Comparison of ENCODE assay signal across 16 cellular contexts in the genomic region with DNA sequence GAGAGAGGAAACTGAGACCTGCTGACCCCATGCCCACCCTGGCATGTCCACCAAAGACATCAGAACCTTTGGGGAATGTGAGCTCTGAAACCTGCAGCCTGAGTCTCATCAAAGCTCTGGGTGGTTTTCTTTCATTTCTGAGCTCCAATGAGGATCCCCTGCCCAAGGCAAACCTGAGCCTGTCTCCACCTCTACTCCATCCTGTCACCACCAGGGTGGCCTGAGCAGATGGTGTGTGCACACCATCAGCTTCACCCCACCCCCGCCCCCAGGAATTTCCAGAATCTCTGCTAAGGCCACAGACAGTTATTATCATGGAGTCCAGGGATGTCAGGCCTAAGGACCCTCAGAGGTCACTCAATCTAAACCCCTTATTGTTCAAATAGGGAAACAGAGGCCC. TPM values are rescaled to one million over a fixed set of nuclear protein-coding genes. Genes with fewer than 3 reads are reported as not detected.
A peak's percentile ranks its signal among the peaks of the same experiment; 100 is the strongest.
DNase-seq lines count a peak whose midpoint lies in the region; ATAC-seq and TF ChIP-seq lines count a peak whose summit lies in the region.
"Had no signal": no experiment of that assay in that cellular context is flagged by ENCODE, and none has a peak within 500 bp of the region (broad histone marks: within the 10 kb centered on the region; RNA-seq: fewer than 3 reads in every experiment).

No MANE protein-coding gene starts in this region.

- BruUV-seq in IMR-90 (replicated peaks; lab: Mats Ljungman, UMichigan): no TSS peak

- dilution Hi-C loops in IMR-90 (cut with HindIII; ENCODE audit: low sequenced_read_pairs, unreplicated experiment): no loop called here

- H3K9me1 ChIP-seq in IMR-90 (ENCODE audit: insufficient read depth, low read length): peaks cover 12% of the 10 kb centered on the region

- H3K18ac ChIP-seq in IMR-90 (ENCODE audit: low read depth, low read length): no peak overlapping the region

- H3K4me3 ChIP-seq in IMR-90 (ENCODE audit: insufficient read depth, low read depth, low read length): no peak overlapping the region
- peak overlapping the region; percentile 75 for H3K4me3 ChIP-seq in psoas muscle
- H3K4me3 ChIP-seq: tibial artery had no signal

- no peaks in the 10 kb centered on the region for H3K36me3 Mint-ChIP-seq in activated T-cell treated with anti-CD3 and anti-CD28 coated beads, Interleukin-2, amount 50 U/mL, for 4 hours (ENCODE audit: insufficient read depth)
- peaks cover 0 to 2% of the 10 kb centered on the region in 2 donors for H3K36me3 Mint-ChIP-seq in activated T-cell treated with anti-CD3 and anti-CD28 coated beads, Interleukin-2, amount 50 U/mL, for 72 hours (ENCODE audit: insufficient read depth in 2 of 2)
- H3K36me3 Mint-ChIP-seq: naive thymus-derived CD8-positive, alpha-beta T cell had no signal

- TF ChIP-seq POLR2A in IMR-90 (IDR thresholded peaks at IDR 0.05; ENCODE audit: low read depth, low read length): no peak

- H3K4ac ChIP-seq in IMR-90 (ENCODE audit: low read depth, low read length): peak overlapping the region; percentile 27; the same call in 1 of the 2 replicates

- no peak overlapping the region for H2BK5ac ChIP-seq in IMR-90 (ENCODE audit: low read depth, low read length, poor library complexity, severe bottlenecking)

- no peak for ATAC-seq in activated T-cell treated with anti-CD3 and anti-CD28 coated beads, Interleukin-2, amount 50 U/mL, for 4 hours
- ATAC-seq in activated T-cell treated with anti-CD3 and anti-CD28 coated beads, Interleukin-2, amount 50 U/mL, for 72 hours (replicated peaks in 1 of 2): no peak
- ATAC-seq in IMR-90 (ENCODE audit: low read depth) (no peak), psoas muscle (no peak), GM18868 (IDR thresholded peaks at IDR 0.05; ENCODE audit: unreplicated experiment) (no peak)
- ATAC-seq: naive thymus-derived CD8-positive, alpha-beta T cell had no signal

- H3K79me1 ChIP-seq in IMR-90 (ENCODE audit: low read depth in 1 of 2, low read length in 2 of 2): no peaks in the 10 kb centered on the region

- no peak overlapping the region for H3K4me2 ChIP-seq in IMR-90 (ENCODE audit: low read depth, low read length)

- intact Hi-C loops in IMR-90 (cut with micrococcal nuclease): no loop called here
- intact Hi-C loops in psoas muscle (cut with DNase I): loop anchor here (5.0 to 10.0 kb wide), 2 partner anchors 96 to 194 kb away; a partner anchor contains a TSS

- peak overlapping the region; percentile 21 for H2AFZ ChIP-seq in IMR-90 (replicated peaks; ENCODE audit: low read length, poor library complexity)

- no peak overlapping the region for H2BK15ac ChIP-seq in IMR-90 (ENCODE audit: low read depth, low read length)

- in situ Hi-C loops in IMR-90 (cut with MboI; ENCODE audit: low sequenced_read_pairs): loop anchor here (5.0 kb wide), 1 partner anchor 91 kb away; a partner anchor contains a TSS

- H3K27ac ChIP-seq in IMR-90 (ENCODE audit: insufficient read depth, low read length) (no peak overlapping the region), psoas muscle (peak overlapping the region; percentile 91)
- H3K27ac ChIP-seq: tibial artery had no signal

- H2AK5ac ChIP-seq in IMR-90 (ENCODE audit: low read depth, low read length): 0 out of 2 replicates have a peak overlapping the region, but pooled peaks have one; percentile 1

- TF ChIP-seq CTCF in IMR-90 (conservative IDR thresholded peaks at IDR 0.05; ENCODE audit: low read depth, low read length) (no peak), psoas muscle (IDR thresholded peaks at IDR 0.05) (no peak)

- H4K5ac ChIP-seq in IMR-90 (ENCODE audit: low read depth, low read length): no peak overlapping the region

- no peak overlapping the region for H4K8ac ChIP-seq in IMR-90 (ENCODE audit: low read depth in 2 of 2, low read length in 2 of 2)

- peaks cover 27% of the 10 kb centered on the region for H3K4me1 Mint-ChIP-seq in activated T-cell treated with anti-CD3 and anti-CD28 coated beads, Interleukin-2, amount 50 U/mL, for 4 hours (ENCODE audit: low read depth)
- H3K4me1 Mint-ChIP-seq in activated T-cell treated with anti-CD3 and anti-CD28 coated beads, Interleukin-2, amount 50 U/mL, for 72 hours (ENCODE audit: low read depth): peaks cover 34% of the 10 kb centered on the region

- H2BK120ac ChIP-seq in IMR-90 (ENCODE audit: low read depth, low read length): no peak overlapping the region; the same call in 1 of the 2 replicates

- H3K9me3 Mint-ChIP-seq in activated T-cell treated with anti-CD3 and anti-CD28 coated beads, Interleukin-2, amount 50 U/mL, for 4 hours: no peaks in the 10 kb centered on the region
- H3K9me3 Mint-ChIP-seq in activated T-cell treated with anti-CD3 and anti-CD28 coated beads, Interleukin-2, amount 50 U/mL, for 72 hours: no peaks in the 10 kb centered on the region
- H3K9me3 Mint-ChIP-seq: naive thymus-derived CD8-positive, alpha-beta T cell had no signal

- H4K91ac ChIP-seq in IMR-90 (ENCODE audit: insufficient read depth, low read depth, low read length): no peak overlapping the region

- CTCF ChIA-PET in IMR-90 (lab: Yijun Ruan, JAX): interaction anchor here (1.1 to 3.0 kb wide), 6 partner anchors 13 to 101 kb away, joined by 3 to 13 read pairs (median 4); no protein-coding TSS in a partner anchor

- H3K56ac ChIP-seq in IMR-90 (ENCODE audit: extremely low read depth, insufficient read depth, low read length): no peak overlapping the region

- H3K4me3 Mint-ChIP-seq in activated T-cell treated with anti-CD3 and anti-CD28 coated beads, Interleukin-2, amount 50 U/mL, for 4 hours: peak overlapping the region; percentile 75
- H3K4me3 Mint-ChIP-seq in activated T-cell treated with anti-CD3 and anti-CD28 coated beads, Interleukin-2, amount 50 U/mL, for 72 hours: no peak overlapping the region
- H3K4me3 Mint-ChIP-seq: naive thymus-derived CD8-positive, alpha-beta T cell had no signal

- H3K4me1 ChIP-seq in IMR-90 (ENCODE audit: control insufficient read depth, insufficient read depth, low read length) (peaks cover 9% of the 10 kb centered on the region), psoas muscle (peaks cover 41% of the 10 kb centered on the region)

- H2BK20ac ChIP-seq in IMR-90 (ENCODE audit: low read depth, low read length): no peak overlapping the region

- H2AK9ac ChIP-seq in IMR-90 (replicated peaks; ENCODE audit: low read depth, low read length, poor library complexity): no peak overlapping the region

- DNase-seq in activated T-cell treated with anti-CD3 and anti-CD28 coated beads, Interleukin-2, amount 50 U/mL, for 4 hours: no peak
- no peak for DNase-seq in activated T-cell treated with anti-CD3 and anti-CD28 coated beads, Interleukin-2, amount 50 U/mL, for 72 hours
- DNase-seq in IMR-90 (no peak), glomerular visceral epithelial cell (ENCODE audit: extremely low spot score) (peak; percentile 28), psoas muscle (no peak), 8988T (no peak), NCI-H524 treated with DMSO at 0.1 percent for 48 hours (lab: John Stamatoyannopoulos, UW) (no peak)
- DNase-seq: activated gamma-delta T cell treated with Interleukin-2 at 50 U/mL for 16 hours; Calu3; naive thymus-derived CD8-positive, alpha-beta T cell; NCI-H1417; retina; stimulated activated CD4-positive, alpha-beta T cell treated with anti-CD3 and anti-CD28 coated beads, Interleukin-2, amount 100 ng/mL, for 24 hours; tibial artery had no signal

- H3K27ac Mint-ChIP-seq in activated T-cell treated with anti-CD3 and anti-CD28 coated beads, Interleukin-2, amount 50 U/mL, for 72 hours: no peak overlapping the region

- H3K23ac ChIP-seq in IMR-90 (ENCODE audit: low read depth, low read length): no peak overlapping the region

- H3K14ac ChIP-seq in IMR-90 (replicated peaks; ENCODE audit: low read depth, low read length): no peak overlapping the region; the same call in 1 of the 2 replicates

- H4K20me1 ChIP-seq in IMR-90 (ENCODE audit: insufficient read depth, low read length): no peaks in the 10 kb centered on the region; the same call in 1 of the 2 replicates

- TF ChIP-seq RAD21 in IMR-90 (IDR thresholded peaks at IDR 0.05; ENCODE audit: low read length): no peak

- no peaks in the 10 kb centered on the region for H3K27me3 Mint-ChIP-seq in activated T-cell treated with anti-CD3 and anti-CD28 coated beads, Interleukin-2, amount 50 U/mL, for 4 hours (ENCODE audit: low read depth)
- H3K27me3 Mint-ChIP-seq in activated T-cell treated with anti-CD3 and anti-CD28 coated beads, Interleukin-2, amount 50 U/mL, for 72 hours (ENCODE audit: low read depth): no peaks in the 10 kb centered on the region

- H3K27me3 ChIP-seq in IMR-90 (ENCODE audit: control insufficient read depth, insufficient read depth, low read length) (no peaks in the 10 kb centered on the region), psoas muscle (ENCODE audit: insufficient read depth in 3 of 3, low read length in 2 of 3) (no peaks in the 10 kb centered on the region)
- H3K27me3 ChIP-seq: tibial artery had no signal

- H3K9me3 ChIP-seq in IMR-90 (ENCODE audit: control insufficient read depth, insufficient read depth, low read length) (no peaks in the 10 kb centered on the region), psoas muscle (no peaks in the 10 kb centered on the region)
- H3K9me3 ChIP-seq: tibial artery had no signal

- H3K36me3 ChIP-seq in IMR-90 (ENCODE audit: control insufficient read depth, insufficient read depth, low read length): no peaks in the 10 kb centered on the region
- peaks cover 0 to 35% of the 10 kb centered on the region in 2 donors for H3K36me3 ChIP-seq in psoas muscle (ENCODE audit: insufficient read depth in 1 of 2, low read depth in 1 of 2)
- H3K36me3 ChIP-seq: tibial artery had no signal

- H3K9ac ChIP-seq in IMR-90 (ENCODE audit: low read depth, low read length): no peak overlapping the region

- POLR2A ChIA-PET in IMR-90 (lab: Charles Lee; ENCODE audit: unreplicated experiment): no interaction called here

- no CpG with 5 or more reads among the region's 1 CpG for WGBS in IMR-90 (ENCODE audit: extremely low coverage in 2 of 2, insufficient read length in 1 of 2), 2 experiments
- WGBS in psoas muscle, 3 donors: 57 to 69% (median 63%) methylated on average over 1 of the region's 1 CpG

RNA-seq across cellular contexts. Expression of a gene that starts 1.3 kb away (rescaled TPM):
- total RNA-seq in activated T-cell treated with anti-CD3 and anti-CD28 coated beads, Interleukin-2, amount 50 U/mL, for 4 hours: 10 to 100 TPM; 13.1 to 20.6 (median 18.2) TPM
- under 1 TPM; 0.09 to 0.10 TPM for total RNA-seq in activated T-cell treated with anti-CD3 and anti-CD28 coated beads, Interleukin-2, amount 50 U/mL, for 72 hours
- under 0.01 TPM in 2 replicates for total RNA-seq in IMR-90 (2012; rRNA removed)
- 0.03 and 0.07 TPM in 2 replicates for polyA plus RNA-seq in IMR-90 (2012; rRNA removed)
- polyA plus RNA-seq in IMR-90 (2012; cell fraction: cytosol; rRNA removed): 0.04 TPM in 2 replicates
- polyA plus RNA-seq in IMR-90 (2012; cell fraction: nucleus; rRNA removed; ENCODE audit: low replicate concordance): 0.15 and 0.25 TPM in 2 replicates
- 1,000 to 10,000 TPM in 1 of 4 donors, 100 to 1,000 TPM in 3; 601 to 2,126 (median 834) TPM for total RNA-seq in psoas muscle
- 100 to 1,000 TPM; 111 to 561 (median 523) TPM for polyA plus RNA-seq in psoas muscle
- total RNA-seq: Calu3; lower leg skin; naive thymus-derived CD8-positive, alpha-beta T cell had no signal
- polyA plus RNA-seq: naive thymus-derived CD8-positive, alpha-beta T cell had no signal

RNA-seq across cellular contexts. Expression of a gene that starts 37.7 kb away (rescaled TPM):
- total RNA-seq in activated T-cell treated with anti-CD3 and anti-CD28 coated beads, Interleukin-2, amount 50 U/mL, for 4 hours: 10 to 100 TPM; 88.9 to 96.6 (median 95.1) TPM
- 10 to 100 TPM; 68.7 to 81.3 TPM for total RNA-seq in activated T-cell treated with anti-CD3 and anti-CD28 coated beads, Interleukin-2, amount 50 U/mL, for 72 hours
- total RNA-seq in IMR-90 (2012; rRNA removed) (22.8 TPM in 2 replicates), psoas muscle (10 to 100 TPM in 3 of 4 donors, 1 to 10 TPM in 1; 8.5 to 41.8 (median 30.0) TPM)
- polyA plus RNA-seq in IMR-90 (2012; rRNA removed) (16.5 and 23.1 TPM in 2 replicates), psoas muscle (10 to 100 TPM; 10.1 to 66.4 (median 14.0) TPM)
- 22.5 and 41.4 TPM in 2 replicates for polyA plus RNA-seq in IMR-90 (2012; cell fraction: cytosol; rRNA removed)
- polyA plus RNA-seq in IMR-90 (2012; cell fraction: nucleus; rRNA removed; ENCODE audit: low replicate concordance): 80.9 and 92.7 TPM in 2 replicates

Comparison
In these comparisons a context has a peak if more than half of its experiments do, and no peak if none do; other contexts are left out.
1. RNA of a gene that starts 1.3 kb away (total RNA-seq): 601 to 2,126 TPM in psoas muscle; 13.1 to 20.6 TPM in activated T-cell treated with anti-CD3 and anti-CD28 coated beads, Interleukin-2, amount 50 U/mL, for 4 hours, 0.09 to 0.10 TPM in activated T-cell treated with anti-CD3 and anti-CD28 coated beads, Interleukin-2, amount 50 U/mL, for 72 hours and under 0.01 TPM in IMR-90; every median in the first group is over 10 times any median in the second.